ENCODE assay signal across 11 cellular contexts in genomic region chr17:81494984-81495383, GRCh38. TPM values are rescaled to one million over a fixed set of nuclear protein-coding genes. Genes with fewer than 3 reads are reported as not detected.
DNase-seq lines count a peak whose midpoint lies in the region; ATAC-seq and TF ChIP-seq lines count a peak whose summit lies in the region.
"Had no signal": no experiment of that assay in that cellular context is flagged by ENCODE, and none has a peak within 500 bp of the region (broad histone marks: within the 10 kb centered on the region; RNA-seq: fewer than 3 reads in every experiment).

No MANE protein-coding gene starts in this region.

- H3K9me3 ChIP-seq in aorta (ENCODE audit: control insufficient read depth, low read length), result no peaks in the 10 kb centered on the region

- no peaks in the 10 kb centered on the region for H3K36me3 ChIP-seq in aorta (ENCODE audit: control insufficient read depth in 1 of 2, insufficient read depth in 2 of 2, low read length in 1 of 2)

- no peaks in the 10 kb centered on the region for H3K4me1 ChIP-seq in aorta (ENCODE audit: control insufficient read depth in 1 of 2, insufficient read depth in 2 of 2, low read length in 2 of 2)

- no peak overlapping the region for H3K4me3 ChIP-seq in aorta (ENCODE audit: low read length in 2 of 2)

- no peak overlapping the region for H3K27ac ChIP-seq in aorta (ENCODE audit: low read depth in 1 of 2, low read length in 2 of 2)

- ATAC-seq in SK-N-SH treated with all-trans-retinoic acid at 6 μM for 48 hours, result peak; percentile 77
- no peak for ATAC-seq in aorta (ENCODE audit: low FRiP score)
- no peak for ATAC-seq in HG03432 (IDR thresholded peaks at IDR 0.05; ENCODE audit: unreplicated experiment)

- intact Hi-C loops in aorta (cut with DNase I), result no loop called here

- 25 to 26% methylated on average over 3 of the region's 3 CpGs for WGBS in aorta, 2 donors

- DNase-seq in NCI-H526 (lab: John Stamatoyannopoulos, UW), result peak; percentile 40 to 72
- DNase-seq in NCI-H526 treated with DMSO at 0.1 percent for 48 hours (lab: John Stamatoyannopoulos, UW), result no peak
- peak; percentile 51 for DNase-seq in NAMALWA (ENCODE audit: low spot score)
- DNase-seq in nucleus accumbens (lab: John Stamatoyannopoulos, UW), result peak in 31 of 56 donors; percentile 20 to 85 (median 55)
- no peak for DNase-seq in activated effector memory CD4-positive, alpha-beta T cell treated with anti-CD3 and anti-CD28 coated beads, Interleukin-2, amount 50 U/mL, for 16 hours
- DNase-seq in aorta, result no peak
- DNase-seq: activated T-cell treated with anti-CD3 and anti-CD28 coated beads, Interleukin-2, amount 50 U/mL, for 24 hours; midbrain; small intestine had no signal

- H3K27me3 ChIP-seq in aorta (ENCODE audit: control insufficient read depth in 1 of 2, insufficient read depth in 2 of 2, low read length in 1 of 2), result no peaks in the 10 kb centered on the region

TF ChIP-seq in SK-N-SH treated with all-trans-retinoic acid at 6 μM for 48 hours, 23 proteins besides CTCF, POLR2A, EP300 and RAD21:
- TF ChIP-seq GLIS3 (CRISPR knock-in tag; IDR thresholded peaks at IDR 0.05) (no peak), TCF4 (CRISPR knock-in tag; IDR thresholded peaks at IDR 0.05; ENCODE audit: borderline replicate concordance) (peak; percentile 67)

RNA-seq across cellular contexts. Expression of gene ACTG1, which starts 17.6 kb away (rescaled TPM):
- 1,000 to 10,000 TPM; 2,309 to 2,547 TPM for total RNA-seq in aorta
- 1,000 to 10,000 TPM; 1,438 to 2,310 TPM for polyA plus RNA-seq in aorta

RNA-seq across cellular contexts. Expression of gene FSCN2, which starts 33.2 kb away (rescaled TPM):
- 1 to 10 TPM; 3.0 to 3.1 TPM for total RNA-seq in aorta
- 1 to 10 TPM; 1.0 to 1.3 TPM for polyA plus RNA-seq in aorta

RNA-seq across cellular contexts. Expression of gene FAAP100, which starts 57.2 kb away (rescaled TPM):
- 10 to 100 TPM; 20.9 to 32.2 TPM for total RNA-seq in aorta
- 10 to 100 TPM in 1 of 2 donors, 1 to 10 TPM in 1; 8.8 to 48.4 TPM for polyA plus RNA-seq in aorta

Comparison
In these comparisons a context has a peak if more than half of its experiments do, and no peak if none do; other contexts are left out.
1. DNase-seq: peak in NCI-H526 (2 of 2), NAMALWA (single experiment) and nucleus accumbens (31 of 56); none in NCI-H526 treated with DMSO at 0.1 percent for 48 hours (single experiment), activated effector memory CD4-positive, alpha-beta T cell treated with anti-CD3 and anti-CD28 coated beads, Interleukin-2, amount 50 U/mL, for 16 hours (single experiment) and aorta (0 of 2).